17 cellular contexts compared by ENCODE assay signal in the genomic region with DNA sequence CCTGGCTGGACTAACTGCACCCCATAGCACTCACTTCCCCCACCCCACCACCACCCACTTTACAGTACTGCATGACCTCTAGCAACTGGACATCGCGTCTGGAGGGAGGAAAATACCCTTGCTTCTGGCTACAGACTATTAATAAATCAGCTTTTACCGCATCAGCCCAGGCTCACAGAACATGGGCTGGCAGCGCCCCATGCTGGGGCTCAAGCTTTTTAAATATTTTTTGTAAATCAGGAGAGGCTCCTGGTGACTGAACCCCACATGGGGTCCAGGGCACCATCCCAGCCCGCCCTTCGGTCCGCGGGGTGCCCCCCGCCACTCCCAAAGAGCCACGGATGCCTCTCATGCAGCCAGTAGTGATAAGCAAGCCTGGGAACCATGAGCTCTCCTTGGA. TPM values are rescaled to one million over a fixed set of nuclear protein-coding genes. Genes with fewer than 3 reads are reported as not detected.
A peak's percentile ranks its signal among the peaks of the same experiment; 100 is the strongest.
DNase-seq lines count a peak whose midpoint lies in the region; ATAC-seq and TF ChIP-seq lines count a peak whose summit lies in the region.
"Had no signal": no experiment of that assay in that cellular context is flagged by ENCODE, and none has a peak within 500 bp of the region (broad histone marks: within the 10 kb centered on the region; RNA-seq: fewer than 3 reads in every experiment).

No MANE protein-coding gene starts in this region.

- H3K4me3 ChIP-seq in heart left ventricle (peak overlapping the region in 7 of 12 donors; percentile 21 to 55 (median 45)), right atrium auricular region (no peak overlapping the region), brain microvascular endothelial cell (ENCODE audit: low read depth, low read length) (no peak overlapping the region)

- H3K4me1 ChIP-seq in heart left ventricle (peaks cover 0 to 20% (median 2%) of the 10 kb centered on the region in 12 donors), right atrium auricular region (peaks cover 0 to 25% of the 10 kb centered on the region in 2 donors)
- H3K4me1 ChIP-seq: Peyer's patch had no signal

- H3K4me3 Mint-ChIP-seq in mesothelial cell of epicardium (peak overlapping the region; percentile 80), type B pancreatic cell (peak overlapping the region; percentile 93)
- H3K4me3 Mint-ChIP-seq: activated CD8-positive, alpha-beta memory T cell treated with anti-CD3 and anti-CD28 coated beads, Interleukin-2, amount 10 ng/mL, durations not matched to agents 7 days and 5 days had no signal

- WGBS in heart left ventricle, 4 donors: 18 to 40% (median 28%) methylated on average over 10 of the region's 10 CpGs

- peaks cover 0 to 73% (median 20%) of the 10 kb centered on the region in 9 donors for H3K27me3 ChIP-seq in heart left ventricle
- H3K27me3 ChIP-seq in right atrium auricular region: peaks cover 0 to 6% of the 10 kb centered on the region in 2 donors
- H3K27me3 ChIP-seq in brain microvascular endothelial cell (replicated peaks): peaks cover 6% of the 10 kb centered on the region
- H3K27me3 ChIP-seq: Peyer's patch had no signal

- no peak for ATAC-seq in heart left ventricle
- no peak for ATAC-seq in GM19395 (IDR thresholded peaks at IDR 0.05; ENCODE audit: unreplicated experiment)
- ATAC-seq: activated CD8-positive, alpha-beta memory T cell treated with anti-CD3 and anti-CD28 coated beads, Interleukin-2, amount 10 ng/mL, durations not matched to agents 7 days and 5 days; stimulated activated naive B cell treated with anti-CD40 and anti-IgM and Interleukin-4, amounts not matched to agents 10 μg/mL and 1 μg/mL and 100 μg/mL, for 72 hours had no signal

- no peak for TF ChIP-seq CTCF in heart left ventricle (IDR thresholded peaks at IDR 0.05)
- TF ChIP-seq CTCF in right atrium auricular region (IDR thresholded peaks at IDR 0.05): no peak
- peak; percentile 24 for TF ChIP-seq CTCF in brain microvascular endothelial cell (IDR thresholded peaks at IDR 0.05; ENCODE audit: low read depth, low read length, missing control alignments)
- no peak for TF ChIP-seq CTCF in mesothelial cell of epicardium (IDR thresholded peaks at IDR 0.05; ENCODE audit: unreplicated experiment)
- TF ChIP-seq CTCF in type B pancreatic cell (conservative IDR thresholded peaks at IDR 0.05): no peak

- peaks cover 51% of the 10 kb centered on the region for H3K4me1 Mint-ChIP-seq in mesothelial cell of epicardium
- H3K4me1 Mint-ChIP-seq in type B pancreatic cell (ENCODE audit: unreplicated experiment): peaks cover 30% of the 10 kb centered on the region

- intact Hi-C loops in heart left ventricle (cut with DNase I): loop anchor here in 5 of 10 donors (5.0 to 10.0 kb wide), 2 partner anchors 211 to 213 kb away; no protein-coding TSS in a partner anchor

- H3K27ac ChIP-seq in heart left ventricle (no peak overlapping the region), right atrium auricular region (no peak overlapping the region), brain microvascular endothelial cell (no peak overlapping the region)
- H3K27ac ChIP-seq: Peyer's patch had no signal

- H3K9me3 ChIP-seq in heart left ventricle (peaks cover 0 to 4% (median 0%) of the 10 kb centered on the region in 12 donors), right atrium auricular region (no peaks in the 10 kb centered on the region)
- H3K9me3 ChIP-seq: Peyer's patch had no signal

- no peak overlapping the region for H3K27ac Mint-ChIP-seq in mesothelial cell of epicardium
- peak overlapping the region; percentile 63 for H3K27ac Mint-ChIP-seq in type B pancreatic cell
- H3K27ac Mint-ChIP-seq: activated CD8-positive, alpha-beta memory T cell treated with anti-CD3 and anti-CD28 coated beads, Interleukin-2, amount 10 ng/mL, durations not matched to agents 7 days and 5 days; stimulated activated naive B cell treated with anti-CD40 and anti-IgM and Interleukin-4, amounts not matched to agents 10 μg/mL and 1 μg/mL and 100 μg/mL, for 72 hours had no signal

- DNase-seq in heart left ventricle (no peak), right atrium auricular region (ENCODE audit: low spot score) (no peak), brain microvascular endothelial cell (no peak), mesothelial cell of epicardium (ENCODE audit: low spot score in 2 of 2, unreplicated experiment in 2 of 2) (no peak), type B pancreatic cell (ENCODE audit: extremely low spot score, unreplicated experiment) (no peak), G401 (ENCODE audit: low spot score) (no peak), NCI-H1048 (lab: John Stamatoyannopoulos, UW) (no peak)
- DNase-seq: activated CD8-positive, alpha-beta memory T cell treated with anti-CD3 and anti-CD28 coated beads, Interleukin-2, amount 10 ng/mL, durations not matched to agents 7 days and 5 days; aorta; erythroblast; NCI-H2171 treated with DMSO at 0.1 percent for 48 hours; Peyer's patch; stimulated activated CD4-positive, alpha-beta T cell treated with anti-CD3 and anti-CD28 coated beads, Interleukin-1b, Interleukin-23, amount 100 ng/mL, for 48 hours; stimulated activated naive B cell treated with anti-CD40 and anti-IgM and Interleukin-4, amounts not matched to agents 10 μg/mL and 1 μg/mL and 100 μg/mL, for 72 hours had no signal

- TF ChIP-seq POLR2A in heart left ventricle (IDR thresholded peaks at IDR 0.05): no peak

- H3K9me3 Mint-ChIP-seq in mesothelial cell of epicardium (no peaks in the 10 kb centered on the region), type B pancreatic cell (peaks cover 12% of the 10 kb centered on the region)

- H3K27me3 Mint-ChIP-seq in mesothelial cell of epicardium (ENCODE audit: low read depth) (peaks cover 46% of the 10 kb centered on the region), type B pancreatic cell (peaks cover 31% of the 10 kb centered on the region)

- in situ Hi-C loops in brain microvascular endothelial cell (cut with HindIII; ENCODE audit: low pct_ligation_motif_present, low sequenced_read_pairs): no loop called here
- in situ Hi-C loops in G401 (cut with HindIII; ENCODE audit: low sequenced_read_pairs): no loop called here

- no peaks in the 10 kb centered on the region for H3K36me3 Mint-ChIP-seq in mesothelial cell of epicardium
- H3K36me3 Mint-ChIP-seq in type B pancreatic cell: peaks cover 18% of the 10 kb centered on the region
- H3K36me3 Mint-ChIP-seq: activated CD8-positive, alpha-beta memory T cell treated with anti-CD3 and anti-CD28 coated beads, Interleukin-2, amount 10 ng/mL, durations not matched to agents 7 days and 5 days; stimulated activated naive B cell treated with anti-CD40 and anti-IgM and Interleukin-4, amounts not matched to agents 10 μg/mL and 1 μg/mL and 100 μg/mL, for 72 hours had no signal

- H3K36me3 ChIP-seq in heart left ventricle (no peaks in the 10 kb centered on the region), right atrium auricular region (no peaks in the 10 kb centered on the region), brain microvascular endothelial cell (replicated peaks) (no peaks in the 10 kb centered on the region)
- H3K36me3 ChIP-seq: Peyer's patch had no signal

RNA-seq across cellular contexts. Expression of gene HS6ST2, which starts 2.7 kb away (rescaled TPM):
- total RNA-seq in heart left ventricle (under 1 TPM in 7 of 9 donors, not detected in 2; 0.05 to 0.54 (median 0.13) TPM), right atrium auricular region (under 1 TPM; 0.26 to 0.39 TPM), mesothelial cell of epicardium (20.2 to 23.1 TPM (median 22.9 TPM) in 3 replicates), type B pancreatic cell (ENCODE audit: low replicate concordance) (35.8 and 46.4 TPM in 2 replicates)
- under 1 TPM in 1 of 2 donors, not detected in 1; 0.33 TPM for polyA plus RNA-seq in heart left ventricle
- total RNA-seq in G401 (2014; rRNA removed; shearing (Covaris generic)): 76.5 and 103 TPM in 2 replicates
- total RNA-seq: M059J, Peyer's patch had no signal
- polyA plus RNA-seq: aorta, BJ had no signal

Comparison
In these comparisons a context has a peak if more than half of its experiments do, and no peak if none do; other contexts are left out.
1. H3K4me3 ChIP-seq: peak in heart left ventricle (7 of 12); none in right atrium auricular region (0 of 2) and brain microvascular endothelial cell (single experiment).
2. RNA of gene HS6ST2, which starts 2.7 kb away (total RNA-seq): 76.5 to 103 TPM in G401, 35.8 to 46.4 TPM in type B pancreatic cell and 20.2 to 23.1 TPM in mesothelial cell of epicardium; 0.26 to 0.39 TPM in right atrium auricular region and 0.05 to 0.54 TPM in heart left ventricle; every median in the first group is over 10 times any median in the second.